ENCODE assay signal across 25 cellular contexts in the genomic region with DNA sequence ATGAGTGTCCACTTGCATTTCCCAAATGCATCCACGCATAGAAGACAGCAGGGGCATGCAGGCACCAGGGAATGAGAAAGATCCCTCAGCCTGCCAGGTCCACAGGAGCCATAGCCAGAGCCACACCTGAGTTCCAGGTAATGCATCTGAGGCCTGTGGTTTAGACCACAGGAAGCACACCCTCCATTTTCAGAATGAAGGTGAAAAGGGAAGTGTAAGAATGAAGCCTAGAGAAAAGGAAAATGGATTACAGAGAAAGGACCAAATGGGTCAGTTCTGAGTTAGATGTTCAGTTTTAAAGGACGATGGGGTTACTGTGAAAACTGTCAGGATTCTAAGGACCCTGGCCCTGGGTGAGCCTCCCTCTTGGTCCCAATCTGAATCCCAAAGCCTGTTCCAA.
DNase-seq lines count a peak whose midpoint lies in the region; ATAC-seq, FAIRE-seq and TF ChIP-seq lines count a peak whose summit lies in the region.
"Had no signal": no experiment of that assay in that cellular context is flagged by ENCODE, and none has a peak within 500 bp of the region (broad histone marks: within the 10 kb centered on the region; RNA-seq: fewer than 3 reads in every experiment).

No MANE protein-coding gene starts in this region.

- peak; percentile 32 for ATAC-seq in activated naive CD8-positive, alpha-beta T cell treated with anti-CD3 and anti-CD28 coated beads, Interleukin-2, amount 10 ng/mL, durations not matched to agents 7 days and 5 days (ENCODE audit: low read depth)
- ATAC-seq in GM12878: no peak
- ATAC-seq in HG03520 (IDR thresholded peaks at IDR 0.05; ENCODE audit: unreplicated experiment): no peak

- peak overlapping the region; percentile 58 for H3K4me3 Mint-ChIP-seq in activated naive CD8-positive, alpha-beta T cell treated with anti-CD3 and anti-CD28 coated beads, Interleukin-2, amount 10 ng/mL, durations not matched to agents 7 days and 5 days
- H3K4me3 Mint-ChIP-seq in activated naive CD8-positive, alpha-beta T cell treated with anti-CD3 and anti-CD28 coated beads for 36 hours: no peak overlapping the region
- H3K4me3 Mint-ChIP-seq: CD14-positive monocyte; CD8-positive, alpha-beta memory T cell had no signal

- H3K36me3 ChIP-seq in GM12878 (ENCODE audit: control insufficient read depth in 2 of 2, insufficient read depth in 2 of 2, low read length in 1 of 2): no peaks in the 10 kb centered on the region
- H3K36me3 ChIP-seq: SJSA1 had no signal

- TF ChIP-seq POLR2A in GM12892 (IDR thresholded peaks at IDR 0.05; ENCODE audit: low read depth, low read length) (no peak), GM12878 (IDR thresholded peaks at IDR 0.05; ENCODE audit: low read depth, low read length) (no peak)

- no peak for TF ChIP-seq EP300 in GM12878 (IDR thresholded peaks at IDR 0.05; ENCODE audit: borderline replicate concordance in 1 of 2, control insufficient read depth in 1 of 2, low read depth in 2 of 2, low read length in 2 of 2)

- POLR2A ChIA-PET in activated naive CD8-positive, alpha-beta T cell treated with anti-CD3 and anti-CD28 coated beads, Interleukin-2, amount 10 ng/mL, durations not matched to agents 7 days and 5 days (lab: Charles Lee): no interaction called here
- POLR2A ChIA-PET in GM12878 (lab: Charles Lee): no interaction called here

- CTCF ChIA-PET in GM12878 (lab: Yijun Ruan, JAX): interaction anchor here (0.6 kb wide), 1 partner anchor 66 kb away, joined by 3 read pairs; no protein-coding TSS in a partner anchor

- H3K27me3 Mint-ChIP-seq in activated naive CD8-positive, alpha-beta T cell treated with anti-CD3 and anti-CD28 coated beads, Interleukin-2, amount 10 ng/mL, durations not matched to agents 7 days and 5 days: peaks cover 43% of the 10 kb centered on the region
- peaks cover under 1% of the 10 kb centered on the region for H3K27me3 Mint-ChIP-seq in activated naive CD8-positive, alpha-beta T cell treated with anti-CD3 and anti-CD28 coated beads for 36 hours
- H3K27me3 Mint-ChIP-seq: IgD-negative memory B cell had no signal

- H3K4me1 Mint-ChIP-seq in activated naive CD8-positive, alpha-beta T cell treated with anti-CD3 and anti-CD28 coated beads, Interleukin-2, amount 10 ng/mL, durations not matched to agents 7 days and 5 days: peaks cover 18% of the 10 kb centered on the region
- H3K4me1 Mint-ChIP-seq in activated naive CD8-positive, alpha-beta T cell treated with anti-CD3 and anti-CD28 coated beads for 36 hours: peaks cover 9% of the 10 kb centered on the region

- FAIRE-seq in GM12892 (lab: Jason Lieb, UNC): peak; percentile 9
- FAIRE-seq in GM12878 (lab: Jason Lieb, UNC): no peak
- FAIRE-seq: H1 had no signal

- H3K27ac Mint-ChIP-seq in activated naive CD8-positive, alpha-beta T cell treated with anti-CD3 and anti-CD28 coated beads, Interleukin-2, amount 10 ng/mL, durations not matched to agents 7 days and 5 days: peak overlapping the region; percentile 40
- H3K27ac Mint-ChIP-seq in activated naive CD8-positive, alpha-beta T cell treated with anti-CD3 and anti-CD28 coated beads for 36 hours: no peak overlapping the region
- H3K27ac Mint-ChIP-seq: IgD-negative memory B cell had no signal

- H3K4me3 ChIP-seq in GM12878: no peak overlapping the region
- H3K4me3 ChIP-seq: SJSA1 had no signal

- no peak for TF ChIP-seq RAD21 in GM12878 (IDR thresholded peaks at IDR 0.05; ENCODE audit: insufficient read depth, low read depth, low read length)

- no peaks in the 10 kb centered on the region for H3K79me2 ChIP-seq in GM12878 (ENCODE audit: control insufficient read depth, insufficient read depth, low read length)

- no peaks in the 10 kb centered on the region for H4K20me1 ChIP-seq in GM12878 (ENCODE audit: control insufficient read depth, insufficient read depth)

- H3K36me3 Mint-ChIP-seq in activated naive CD8-positive, alpha-beta T cell treated with anti-CD3 and anti-CD28 coated beads, Interleukin-2, amount 10 ng/mL, durations not matched to agents 7 days and 5 days: no peaks in the 10 kb centered on the region
- H3K36me3 Mint-ChIP-seq in activated naive CD8-positive, alpha-beta T cell treated with anti-CD3 and anti-CD28 coated beads for 36 hours: no peaks in the 10 kb centered on the region
- H3K36me3 Mint-ChIP-seq: CD14-positive monocyte; CD8-positive, alpha-beta memory T cell had no signal

- no peak for TF ChIP-seq CTCF in GM12878 (IDR thresholded peaks at IDR 0.05 in 2 of 3, conservative IDR thresholded peaks at IDR 0.05 in 1 of 3; ENCODE audit: control insufficient read depth in 2 of 3, extremely low read depth in 1 of 3, insufficient read depth in 1 of 3, low read depth in 3 of 3, low read length in 3 of 3)

- intact Hi-C loops in GM12878 (cut with micrococcal nuclease; ENCODE audit: unreplicated experiment): loop anchor here (2.0 kb wide), 1 partner anchor 21 kb away; no protein-coding TSS in a partner anchor
- intact Hi-C loops in head of caudate nucleus (cut with DNase I): no loop called here

- RAD21 ChIA-PET in GM12878 (lab: Charles Lee; ENCODE audit: unreplicated experiment): no interaction called here

- no peak overlapping the region for H3K27ac ChIP-seq in GM12878 (ENCODE audit: control insufficient read depth, insufficient read depth)
- H3K27ac ChIP-seq: HL-60, SJSA1 had no signal

- 29% methylated on average over 2 of the region's 2 CpGs for WGBS in GM12878 (ENCODE audit: insufficient coverage, insufficient replicate concordance, low lambda C conversion rate, missing lambda C conversion rate)

- H3K9me3 Mint-ChIP-seq in activated naive CD8-positive, alpha-beta T cell treated with anti-CD3 and anti-CD28 coated beads, Interleukin-2, amount 10 ng/mL, durations not matched to agents 7 days and 5 days: no peaks in the 10 kb centered on the region
- H3K9me3 Mint-ChIP-seq in activated naive CD8-positive, alpha-beta T cell treated with anti-CD3 and anti-CD28 coated beads for 36 hours: no peaks in the 10 kb centered on the region
- H3K9me3 Mint-ChIP-seq: CD14-positive monocyte; CD8-positive, alpha-beta memory T cell; IgD-negative memory B cell had no signal

- H3K9ac ChIP-seq in GM12878 (ENCODE audit: control insufficient read depth, insufficient read depth, low read length): no peak overlapping the region

- peak overlapping the region; percentile 44; the same call in 1 of the 2 replicates for H3K4me2 ChIP-seq in GM12878 (ENCODE audit: control insufficient read depth, insufficient read depth)

- peaks cover 8% of the 10 kb centered on the region for H3K4me1 ChIP-seq in GM12878 (ENCODE audit: control insufficient read depth, insufficient read depth, low read length)
- H3K4me1 ChIP-seq: SJSA1 had no signal

- SMC1A ChIA-PET in GM12878 (lab: Charles Lee; ENCODE audit: uncharacterized antibody, unreplicated experiment): no interaction called here

- H3K27me3 ChIP-seq in GM12878 (replicated peaks in 1 of 2; ENCODE audit: control insufficient read depth in 2 of 2, insufficient read depth in 2 of 2, low read length in 1 of 2): no peaks in the 10 kb centered on the region; a peak in 1 of 4 replicates
- H3K27me3 ChIP-seq: SJSA1 had no signal

- in situ Hi-C loops in GM12878 (cut with MboI): no loop called here

- no peaks in the 10 kb centered on the region for H3K9me3 ChIP-seq in GM12878 (replicated peaks; ENCODE audit: control insufficient read depth, insufficient read depth, low read length)
- H3K9me3 ChIP-seq: SJSA1 had no signal

- peak overlapping the region; percentile 26 for H2AFZ ChIP-seq in GM12878 (ENCODE audit: control insufficient read depth, low read depth, low read length)

- DNase-seq in activated naive CD8-positive, alpha-beta T cell treated with anti-CD3 and anti-CD28 coated beads, Interleukin-2, amount 10 ng/mL, durations not matched to agents 7 days and 5 days: no peak
- DNase-seq in activated naive CD8-positive, alpha-beta T cell treated with anti-CD3 and anti-CD28 coated beads for 36 hours: no peak
- DNase-seq in GM12892 (ENCODE audit: insufficient read length) (no peak), GM12878 (ENCODE audit: low read depth, low spot score) (no peak), EL (no peak), head of caudate nucleus (no peak)
- DNase-seq: Calu3; CD8-positive, alpha-beta memory T cell; DMS79 treated with DMSO at 0.1 percent for 48 hours; HCEC 1CT; NCI-H1048; NCI-H1417; NCI-H1694; NCI-H2029 treated with DMSO at 0.1 percent for 48 hours; NCI-H446 treated with DMSO at 0.1 percent for 48 hours; NCI-H82; NK-92 treated with Interleukin-12 subunit alpha and Interleukin-12 subunit beta, amount 100 ng/mL, for 24 hours; Right ventricle myocardium superior; RPMI8226 had no signal

- BruUV-seq in GM12878 (replicated peaks; lab: Mats Ljungman, UMichigan): no TSS peak

TF ChIP-seq in GM12878, 131 proteins besides CTCF, POLR2A, EP300 and RAD21:
- TF ChIP-seq RUNX3 (IDR thresholded peaks at IDR 0.05; ENCODE audit: low read length) (peak; percentile 80), YBX1 (IDR thresholded peaks at IDR 0.05) (no peak)
- TF ChIP-seq, protein P1, sequence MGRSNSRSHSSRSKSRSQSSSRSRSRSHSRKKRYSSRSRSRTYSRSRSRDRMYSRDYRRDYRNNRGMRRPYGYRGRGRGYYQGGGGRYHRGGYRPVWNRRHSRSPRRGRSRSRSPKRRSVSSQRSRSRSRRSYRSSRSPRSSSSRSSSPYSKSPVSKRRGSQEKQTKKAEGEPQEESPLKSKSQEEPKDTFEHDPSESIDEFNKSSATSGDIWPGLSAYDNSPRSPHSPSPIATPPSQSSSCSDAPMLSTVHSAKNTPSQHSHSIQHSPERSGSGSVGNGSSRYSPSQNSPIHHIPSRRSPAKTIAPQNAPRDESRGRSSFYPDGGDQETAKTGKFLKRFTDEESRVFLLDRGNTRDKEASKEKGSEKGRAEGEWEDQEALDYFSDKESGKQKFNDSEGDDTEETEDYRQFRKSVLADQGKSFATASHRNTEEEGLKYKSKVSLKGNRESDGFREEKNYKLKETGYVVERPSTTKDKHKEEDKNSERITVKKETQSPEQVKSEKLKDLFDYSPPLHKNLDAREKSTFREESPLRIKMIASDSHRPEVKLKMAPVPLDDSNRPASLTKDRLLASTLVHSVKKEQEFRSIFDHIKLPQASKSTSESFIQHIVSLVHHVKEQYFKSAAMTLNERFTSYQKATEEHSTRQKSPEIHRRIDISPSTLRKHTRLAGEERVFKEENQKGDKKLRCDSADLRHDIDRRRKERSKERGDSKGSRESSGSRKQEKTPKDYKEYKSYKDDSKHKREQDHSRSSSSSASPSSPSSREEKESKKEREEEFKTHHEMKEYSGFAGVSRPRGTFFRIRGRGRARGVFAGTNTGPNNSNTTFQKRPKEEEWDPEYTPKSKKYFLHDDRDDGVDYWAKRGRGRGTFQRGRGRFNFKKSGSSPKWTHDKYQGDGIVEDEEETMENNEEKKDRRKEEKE (IDR thresholded peaks at IDR 0.05): no peak
